In genomic region chr1:181088079-181089016, GRCh38 we compare ENCODE assay signal across 8 cellular contexts.
A peak's percentile ranks its signal among the peaks of the same experiment; 100 is the strongest.
DNase-seq lines count a peak whose midpoint lies in the region; ATAC-seq lines count a peak whose summit lies in the region.

IER5 (plus strand) TSS chr1:181088700; CDS start chr1:181088903, 203 bp downstream.

- DNase-seq in CD1c-positive myeloid dendritic cell (ENCODE audit: extremely low spot score) (peak; percentile 99), NCI-H748 treated with DMSO at 0.1 percent for 48 hours (lab: John Stamatoyannopoulos, UW) (peak; percentile 83), cortex of kidney (lab: John Stamatoyannopoulos, UW) (peak; percentile 79), left kidney (ENCODE audit: low read depth, low spot score) (peak; percentile 98)
- peak; percentile 94 for DNase-seq in activated CD4-positive, alpha-beta T cell treated with anti-CD3 and anti-CD28 coated beads, Interleukin-2, amount 50 U/mL, for 1 hour
- DNase-seq in stimulated activated CD4-positive, alpha-beta T cell treated with anti-CD3 and anti-CD28 coated beads, Interleukin-2, amount 100 ng/mL, for 24 hours, result peak; percentile 94 to 96

- ATAC-seq in GM19397 (IDR thresholded peaks at IDR 0.05; ENCODE audit: unreplicated experiment) (peak; percentile 76), HG03565 (IDR thresholded peaks at IDR 0.05; ENCODE audit: unreplicated experiment) (peak; percentile 68)

Comparison
In these comparisons a context has a peak if more than half of its experiments do, and no peak if none do; other contexts are left out.
1. Peak in every context shown above with its lines: DNase-seq and ATAC-seq.